In the genomic region with DNA sequence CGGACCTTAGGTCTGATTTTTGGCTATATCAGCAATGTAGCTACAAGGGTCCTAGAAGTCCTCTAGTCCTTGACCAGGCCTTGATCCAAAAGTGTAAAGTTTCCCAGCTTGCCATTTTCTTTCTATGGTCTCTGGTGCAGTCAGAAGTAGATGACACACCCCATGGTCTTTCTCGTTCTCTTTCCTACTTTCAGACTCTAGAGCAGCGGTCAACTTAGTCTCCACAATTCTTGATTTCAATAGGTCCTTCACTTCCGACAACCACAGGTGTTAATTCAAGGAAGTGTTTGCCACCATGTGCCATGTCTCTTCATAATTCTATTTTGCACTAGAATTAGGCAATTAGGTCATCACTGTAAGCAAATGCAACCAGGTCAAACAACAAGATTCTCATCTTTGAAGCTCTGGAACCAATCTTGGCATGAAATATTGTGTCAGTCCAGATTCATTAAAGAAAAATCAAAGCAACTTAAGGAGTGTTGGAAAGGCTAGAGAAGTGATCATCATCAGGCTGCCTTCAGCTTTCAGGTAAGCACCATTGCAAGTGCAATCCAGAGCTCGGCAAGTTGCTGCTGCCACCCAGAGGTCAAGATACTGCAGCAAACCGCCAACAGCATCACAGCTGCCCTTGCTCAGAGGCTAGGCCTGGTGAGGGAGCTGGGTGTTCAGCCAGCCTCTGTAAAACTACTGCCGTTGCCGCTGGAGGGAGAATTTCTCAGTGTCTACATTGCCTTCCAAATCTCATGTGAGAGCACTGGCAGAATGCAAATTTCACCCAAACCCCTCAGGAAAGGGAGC, we compare ENCODE assay signal across 1 cellular context.
TF ChIP-seq lines count a peak whose summit lies in the region.

No MANE protein-coding gene starts in this region.

TF ChIP-seq in SK-N-SH treated with all-trans-retinoic acid at 6 μM for 48 hours, 23 proteins besides CTCF, POLR2A, EP300 and RAD21 (continued from another document):
- TF ChIP-seq, protein P1, sequence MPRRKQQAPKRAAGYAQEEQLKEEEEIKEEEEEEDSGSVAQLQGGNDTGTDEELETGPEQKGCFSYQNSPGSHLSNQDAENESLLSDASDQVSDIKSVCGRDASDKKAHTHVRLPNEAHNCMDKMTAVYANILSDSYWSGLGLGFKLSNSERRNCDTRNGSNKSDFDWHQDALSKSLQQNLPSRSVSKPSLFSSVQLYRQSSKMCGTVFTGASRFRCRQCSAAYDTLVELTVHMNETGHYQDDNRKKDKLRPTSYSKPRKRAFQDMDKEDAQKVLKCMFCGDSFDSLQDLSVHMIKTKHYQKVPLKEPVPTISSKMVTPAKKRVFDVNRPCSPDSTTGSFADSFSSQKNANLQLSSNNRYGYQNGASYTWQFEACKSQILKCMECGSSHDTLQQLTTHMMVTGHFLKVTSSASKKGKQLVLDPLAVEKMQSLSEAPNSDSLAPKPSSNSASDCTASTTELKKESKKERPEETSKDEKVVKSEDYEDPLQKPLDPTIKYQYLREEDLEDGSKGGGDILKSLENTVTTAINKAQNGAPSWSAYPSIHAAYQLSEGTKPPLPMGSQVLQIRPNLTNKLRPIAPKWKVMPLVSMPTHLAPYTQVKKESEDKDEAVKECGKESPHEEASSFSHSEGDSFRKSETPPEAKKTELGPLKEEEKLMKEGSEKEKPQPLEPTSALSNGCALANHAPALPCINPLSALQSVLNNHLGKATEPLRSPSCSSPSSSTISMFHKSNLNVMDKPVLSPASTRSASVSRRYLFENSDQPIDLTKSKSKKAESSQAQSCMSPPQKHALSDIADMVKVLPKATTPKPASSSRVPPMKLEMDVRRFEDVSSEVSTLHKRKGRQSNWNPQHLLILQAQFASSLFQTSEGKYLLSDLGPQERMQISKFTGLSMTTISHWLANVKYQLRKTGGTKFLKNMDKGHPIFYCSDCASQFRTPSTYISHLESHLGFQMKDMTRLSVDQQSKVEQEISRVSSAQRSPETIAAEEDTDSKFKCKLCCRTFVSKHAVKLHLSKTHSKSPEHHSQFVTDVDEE (CRISPR knock-in tag; IDR thresholded peaks at IDR 0.05): no peak
- TF ChIP-seq ARNTL (CRISPR knock-in tag; IDR thresholded peaks at IDR 0.05; ENCODE audit: borderline replicate concordance, low read depth) (no peak), GLIS3 (CRISPR knock-in tag; IDR thresholded peaks at IDR 0.05) (no peak), BACH2 (CRISPR knock-in tag; IDR thresholded peaks at IDR 0.05; ENCODE audit: borderline replicate concordance) (no peak), OSR1 (CRISPR knock-in tag; IDR thresholded peaks at IDR 0.05) (no peak)
- TF ChIP-seq, protein P2, sequence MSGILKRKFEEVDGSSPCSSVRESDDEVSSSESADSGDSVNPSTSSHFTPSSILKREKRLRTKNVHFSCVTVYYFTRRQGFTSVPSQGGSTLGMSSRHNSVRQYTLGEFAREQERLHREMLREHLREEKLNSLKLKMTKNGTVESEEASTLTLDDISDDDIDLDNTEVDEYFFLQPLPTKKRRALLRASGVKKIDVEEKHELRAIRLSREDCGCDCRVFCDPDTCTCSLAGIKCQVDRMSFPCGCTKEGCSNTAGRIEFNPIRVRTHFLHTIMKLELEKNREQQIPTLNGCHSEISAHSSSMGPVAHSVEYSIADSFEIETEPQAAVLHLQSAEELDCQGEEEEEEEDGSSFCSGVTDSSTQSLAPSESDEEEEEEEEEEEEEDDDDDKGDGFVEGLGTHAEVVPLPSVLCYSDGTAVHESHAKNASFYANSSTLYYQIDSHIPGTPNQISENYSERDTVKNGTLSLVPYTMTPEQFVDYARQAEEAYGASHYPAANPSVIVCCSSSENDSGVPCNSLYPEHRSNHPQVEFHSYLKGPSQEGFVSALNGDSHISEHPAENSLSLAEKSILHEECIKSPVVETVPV (CRISPR knock-in tag; IDR thresholded peaks at IDR 0.05): no peak
- TF ChIP-seq, protein P3, sequence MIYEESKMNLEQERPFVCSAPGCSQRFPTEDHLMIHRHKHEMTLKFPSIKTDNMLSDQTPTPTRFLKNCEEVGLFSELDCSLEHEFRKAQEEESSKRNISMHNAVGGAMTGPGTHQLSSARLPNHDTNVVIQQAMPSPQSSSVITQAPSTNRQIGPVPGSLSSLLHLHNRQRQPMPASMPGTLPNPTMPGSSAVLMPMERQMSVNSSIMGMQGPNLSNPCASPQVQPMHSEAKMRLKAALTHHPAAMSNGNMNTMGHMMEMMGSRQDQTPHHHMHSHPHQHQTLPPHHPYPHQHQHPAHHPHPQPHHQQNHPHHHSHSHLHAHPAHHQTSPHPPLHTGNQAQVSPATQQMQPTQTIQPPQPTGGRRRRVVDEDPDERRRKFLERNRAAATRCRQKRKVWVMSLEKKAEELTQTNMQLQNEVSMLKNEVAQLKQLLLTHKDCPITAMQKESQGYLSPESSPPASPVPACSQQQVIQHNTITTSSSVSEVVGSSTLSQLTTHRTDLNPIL (CRISPR knock-in tag; IDR thresholded peaks at IDR 0.05; ENCODE audit: low read depth): no peak
- TF ChIP-seq, protein P4, sequence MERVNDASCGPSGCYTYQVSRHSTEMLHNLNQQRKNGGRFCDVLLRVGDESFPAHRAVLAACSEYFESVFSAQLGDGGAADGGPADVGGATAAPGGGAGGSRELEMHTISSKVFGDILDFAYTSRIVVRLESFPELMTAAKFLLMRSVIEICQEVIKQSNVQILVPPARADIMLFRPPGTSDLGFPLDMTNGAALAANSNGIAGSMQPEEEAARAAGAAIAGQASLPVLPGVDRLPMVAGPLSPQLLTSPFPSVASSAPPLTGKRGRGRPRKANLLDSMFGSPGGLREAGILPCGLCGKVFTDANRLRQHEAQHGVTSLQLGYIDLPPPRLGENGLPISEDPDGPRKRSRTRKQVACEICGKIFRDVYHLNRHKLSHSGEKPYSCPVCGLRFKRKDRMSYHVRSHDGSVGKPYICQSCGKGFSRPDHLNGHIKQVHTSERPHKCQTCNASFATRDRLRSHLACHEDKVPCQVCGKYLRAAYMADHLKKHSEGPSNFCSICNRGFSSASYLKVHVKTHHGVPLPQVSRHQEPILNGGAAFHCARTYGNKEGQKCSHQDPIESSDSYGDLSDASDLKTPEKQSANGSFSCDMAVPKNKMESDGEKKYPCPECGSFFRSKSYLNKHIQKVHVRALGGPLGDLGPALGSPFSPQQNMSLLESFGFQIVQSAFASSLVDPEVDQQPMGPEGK (CRISPR knock-in tag; IDR thresholded peaks at IDR 0.05; ENCODE audit: borderline replicate concordance): no peak
